22 cellular contexts compared by ENCODE assay signal in genomic region chr2:223204537-223204936, GRCh38.
"Had no signal": no experiment of that assay in that cellular context is flagged by ENCODE, and none has a peak within 500 bp of the region (broad histone marks: within the 10 kb centered on the region; RNA-seq: fewer than 3 reads in every experiment).

No MANE protein-coding gene starts in this region.

- ATAC-seq: activated CD4-positive, alpha-beta T cell treated with anti-CD3 and anti-CD28 coated beads for 36 hours; activated T-cell treated with anti-CD3 and anti-CD28 coated beads, Interleukin-2, amount 50 U/mL, for 4 hours; left lobe of liver; naive thymus-derived CD4-positive, alpha-beta T cell; stimulated activated memory B cell treated with anti-CD40 and anti-IgM and Interleukin-4, amounts not matched to agents 10 μg/mL and 1 μg/mL and 100 μg/mL, for 72 hours had no signal

- H3K4me3 ChIP-seq: coronary artery, lower lobe of right lung, prostate gland, right atrium auricular region, skin epidermis, stomach, transverse colon, uterus had no signal

- H3K4me1 ChIP-seq: lower lobe of right lung, prostate gland, right atrium auricular region, stomach, transverse colon, uterus had no signal

- H3K27ac Mint-ChIP-seq: activated CD4-positive, alpha-beta T cell treated with anti-CD3 and anti-CD28 coated beads for 36 hours; activated naive CD8-positive, alpha-beta T cell treated with anti-CD3 and anti-CD28 coated beads, Interleukin-2, amount 10 ng/mL, durations not matched to agents 7 days and 5 days; activated T-helper 2 cell treated with anti-CD3 and anti-CD28 coated beads, Interferon-gamma antibody, Interleukin-2, Interleukin-4, amounts not matched to agents 10 μg/mL and 5 μg/mL and 100 μg/mL, durations not matched to agents 14 hours and 24 hours and 36 hours; immature natural killer cell; naive thymus-derived CD4-positive, alpha-beta T cell; stimulated activated memory B cell treated with anti-CD40 and anti-IgM and Interleukin-4, amounts not matched to agents 10 μg/mL and 1 μg/mL and 100 μg/mL, for 72 hours had no signal

- H3K36me3 ChIP-seq: lower lobe of right lung, prostate gland, right atrium auricular region, stomach, transverse colon, uterus had no signal

- H3K27me3 ChIP-seq: right atrium auricular region, stomach, transverse colon, uterus had no signal

- H3K27me3 Mint-ChIP-seq: activated CD4-positive, alpha-beta T cell treated with anti-CD3 and anti-CD28 coated beads for 36 hours; activated naive CD8-positive, alpha-beta T cell treated with anti-CD3 and anti-CD28 coated beads, Interleukin-2, amount 10 ng/mL, durations not matched to agents 7 days and 5 days; naive thymus-derived CD4-positive, alpha-beta T cell had no signal

- DNase-seq: activated CD4-positive, alpha-beta T cell treated with anti-CD3 and anti-CD28 coated beads for 36 hours; activated CD4-positive, alpha-beta T cell treated with anti-CD3 and anti-CD28 coated beads, Interleukin-2, amount 50 U/mL, for 4 hours; activated CD8-positive, alpha-beta memory T cell treated with anti-CD3 and anti-CD28 coated beads, Interleukin-2, amount 50 U/mL, for 48 hours; activated naive CD4-positive, alpha-beta T cell treated with Interleukin-2 at 50 U/mL for 16 hours; activated naive CD8-positive, alpha-beta T cell treated with anti-CD3 and anti-CD28 coated beads, Interleukin-2, amount 10 ng/mL, durations not matched to agents 7 days and 5 days; activated T-cell treated with anti-CD3 and anti-CD28 coated beads, Interleukin-2, amount 50 U/mL, for 4 hours; amniotic stem cell; cerebellar nuclear complex; immature natural killer cell; lower lobe of right lung; naive thymus-derived CD4-positive, alpha-beta T cell; stomach; T-helper 9 cell; transverse colon; uterus had no signal

- H3K9me3 Mint-ChIP-seq: activated naive CD8-positive, alpha-beta T cell treated with anti-CD3 and anti-CD28 coated beads, Interleukin-2, amount 10 ng/mL, durations not matched to agents 7 days and 5 days; activated T-helper 2 cell treated with anti-CD3 and anti-CD28 coated beads, Interferon-gamma antibody, Interleukin-2, Interleukin-4, amounts not matched to agents 10 μg/mL and 5 μg/mL and 100 μg/mL, durations not matched to agents 14 hours and 24 hours and 36 hours had no signal

- H3K4me3 Mint-ChIP-seq: activated CD4-positive, alpha-beta T cell treated with anti-CD3 and anti-CD28 coated beads for 36 hours; activated naive CD8-positive, alpha-beta T cell treated with anti-CD3 and anti-CD28 coated beads, Interleukin-2, amount 10 ng/mL, durations not matched to agents 7 days and 5 days; activated T-cell treated with anti-CD3 and anti-CD28 coated beads, Interleukin-2, amount 50 U/mL, for 4 hours; immature natural killer cell; naive thymus-derived CD4-positive, alpha-beta T cell; stimulated activated memory B cell treated with anti-CD40 and anti-IgM and Interleukin-4, amounts not matched to agents 10 μg/mL and 1 μg/mL and 100 μg/mL, for 72 hours had no signal

- H3K36me3 Mint-ChIP-seq: activated naive CD8-positive, alpha-beta T cell treated with anti-CD3 and anti-CD28 coated beads, Interleukin-2, amount 10 ng/mL, durations not matched to agents 7 days and 5 days; immature natural killer cell; naive thymus-derived CD4-positive, alpha-beta T cell; stimulated activated memory B cell treated with anti-CD40 and anti-IgM and Interleukin-4, amounts not matched to agents 10 μg/mL and 1 μg/mL and 100 μg/mL, for 72 hours had no signal

- H3K27ac ChIP-seq: coronary artery, lower lobe of right lung, prostate gland, right atrium auricular region, stomach, transverse colon had no signal

- H3K9me3 ChIP-seq: lower lobe of right lung, prostate gland, transverse colon, uterus had no signal

- H3K4me1 Mint-ChIP-seq: activated CD4-positive, alpha-beta T cell treated with anti-CD3 and anti-CD28 coated beads for 36 hours; activated naive CD8-positive, alpha-beta T cell treated with anti-CD3 and anti-CD28 coated beads, Interleukin-2, amount 10 ng/mL, durations not matched to agents 7 days and 5 days; immature natural killer cell; naive thymus-derived CD4-positive, alpha-beta T cell; stimulated activated memory B cell treated with anti-CD40 and anti-IgM and Interleukin-4, amounts not matched to agents 10 μg/mL and 1 μg/mL and 100 μg/mL, for 72 hours had no signal
